ENCODE assay signal across 1 cellular context in the genomic region with DNA sequence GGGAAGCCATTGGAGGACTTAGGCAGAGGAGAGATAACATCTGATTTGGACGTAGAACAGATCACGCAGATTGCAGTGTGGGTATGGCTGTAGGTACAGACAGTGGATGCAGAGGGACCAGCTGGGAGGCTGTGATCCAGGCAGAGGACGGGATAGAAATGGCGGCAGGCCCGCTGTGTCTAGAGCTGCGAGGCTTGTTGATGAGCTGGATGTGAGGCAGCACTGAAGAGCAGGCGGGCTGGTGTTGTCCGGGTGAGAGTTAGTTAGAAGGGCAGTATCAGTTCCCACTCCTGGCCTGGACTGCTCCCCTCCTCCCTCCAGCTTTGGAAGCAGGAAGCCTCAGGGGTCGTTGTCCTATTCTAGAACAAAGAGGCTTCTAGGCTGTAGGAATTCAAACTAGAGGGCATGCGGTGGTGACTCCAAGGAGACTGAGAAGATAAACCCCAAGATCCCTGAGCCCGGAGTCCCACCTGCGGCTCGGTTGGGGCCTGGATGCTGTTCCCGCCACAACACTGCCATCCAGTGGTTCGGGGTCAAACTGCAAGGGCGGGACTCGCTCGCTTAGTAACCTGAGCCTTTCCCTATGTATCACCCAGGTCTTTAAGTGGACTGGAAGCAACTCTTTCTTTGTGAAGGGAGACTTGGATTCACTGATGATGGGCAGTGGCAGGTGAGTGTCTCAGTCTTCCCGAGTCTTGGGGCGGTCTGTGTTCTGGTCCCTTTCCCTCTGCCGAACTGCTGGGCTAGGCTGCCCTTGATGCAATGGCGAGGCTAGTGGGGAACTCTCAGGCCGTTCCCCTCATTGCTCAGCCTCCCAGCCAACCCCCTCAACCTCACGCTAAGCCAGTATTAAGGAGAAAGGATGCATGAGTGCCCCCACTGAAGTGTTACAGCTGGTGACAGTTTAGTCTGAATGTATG.
A peak's percentile ranks its signal among the peaks of the same experiment; 100 is the strongest.
TF ChIP-seq lines count a peak whose summit lies in the region.

No MANE protein-coding gene starts in this region.

TF ChIP-seq in HepG2, 621 proteins besides CTCF, POLR2A, EP300 and RAD21 (continued from another document and continues in another):
- TF ChIP-seq, protein P1, sequence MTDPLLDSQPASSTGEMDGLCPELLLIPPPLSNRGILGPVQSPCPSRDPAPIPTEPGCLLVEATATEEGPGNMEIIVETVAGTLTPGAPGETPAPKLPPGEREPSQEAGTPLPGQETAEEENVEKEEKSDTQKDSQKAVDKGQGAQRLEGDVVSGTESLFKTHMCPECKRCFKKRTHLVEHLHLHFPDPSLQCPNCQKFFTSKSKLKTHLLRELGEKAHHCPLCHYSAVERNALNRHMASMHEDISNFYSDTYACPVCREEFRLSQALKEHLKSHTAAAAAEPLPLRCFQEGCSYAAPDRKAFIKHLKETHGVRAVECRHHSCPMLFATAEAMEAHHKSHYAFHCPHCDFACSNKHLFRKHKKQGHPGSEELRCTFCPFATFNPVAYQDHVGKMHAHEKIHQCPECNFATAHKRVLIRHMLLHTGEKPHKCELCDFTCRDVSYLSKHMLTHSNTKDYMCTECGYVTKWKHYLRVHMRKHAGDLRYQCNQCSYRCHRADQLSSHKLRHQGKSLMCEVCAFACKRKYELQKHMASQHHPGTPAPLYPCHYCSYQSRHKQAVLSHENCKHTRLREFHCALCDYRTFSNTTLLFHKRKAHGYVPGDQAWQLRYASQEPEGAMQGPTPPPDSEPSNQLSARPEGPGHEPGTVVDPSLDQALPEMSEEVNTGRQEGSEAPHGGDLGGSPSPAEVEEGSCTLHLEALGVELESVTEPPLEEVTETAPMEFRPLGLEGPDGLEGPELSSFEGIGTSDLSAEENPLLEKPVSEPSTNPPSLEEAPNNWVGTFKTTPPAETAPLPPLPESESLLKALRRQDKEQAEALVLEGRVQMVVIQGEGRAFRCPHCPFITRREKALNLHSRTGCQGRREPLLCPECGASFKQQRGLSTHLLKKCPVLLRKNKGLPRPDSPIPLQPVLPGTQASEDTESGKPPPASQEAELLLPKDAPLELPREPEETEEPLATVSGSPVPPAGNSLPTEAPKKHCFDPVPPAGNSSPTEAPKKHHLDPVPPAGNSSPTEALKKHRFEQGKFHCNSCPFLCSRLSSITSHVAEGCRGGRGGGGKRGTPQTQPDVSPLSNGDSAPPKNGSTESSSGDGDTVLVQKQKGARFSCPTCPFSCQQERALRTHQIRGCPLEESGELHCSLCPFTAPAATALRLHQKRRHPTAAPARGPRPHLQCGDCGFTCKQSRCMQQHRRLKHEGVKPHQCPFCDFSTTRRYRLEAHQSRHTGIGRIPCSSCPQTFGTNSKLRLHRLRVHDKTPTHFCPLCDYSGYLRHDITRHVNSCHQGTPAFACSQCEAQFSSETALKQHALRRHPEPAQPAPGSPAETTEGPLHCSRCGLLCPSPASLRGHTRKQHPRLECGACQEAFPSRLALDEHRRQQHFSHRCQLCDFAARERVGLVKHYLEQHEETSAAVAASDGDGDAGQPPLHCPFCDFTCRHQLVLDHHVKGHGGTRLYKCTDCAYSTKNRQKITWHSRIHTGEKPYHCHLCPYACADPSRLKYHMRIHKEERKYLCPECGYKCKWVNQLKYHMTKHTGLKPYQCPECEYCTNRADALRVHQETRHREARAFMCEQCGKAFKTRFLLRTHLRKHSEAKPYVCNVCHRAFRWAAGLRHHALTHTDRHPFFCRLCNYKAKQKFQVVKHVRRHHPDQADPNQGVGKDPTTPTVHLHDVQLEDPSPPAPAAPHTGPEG (CRISPR knock-in tag; IDR thresholded peaks at IDR 0.05): no peak
- 0 out of 2 replicates have a peak, but pooled peaks have one; percentile 19 for TF ChIP-seq ZNF564 (CRISPR knock-in tag; IDR thresholded peaks at IDR 0.05)
- TF ChIP-seq ZNF337 (CRISPR knock-in tag; IDR thresholded peaks at IDR 0.05; ENCODE audit: borderline replicate concordance, low read depth): 0 out of 2 replicates have a peak, but pooled peaks have one; percentile 33
- TF ChIP-seq NFKBIZ (CRISPR knock-in tag; IDR thresholded peaks at IDR 0.05): peak; percentile 61; the same call in 1 of the 2 replicates
- no peak for TF ChIP-seq ZNF180 (CRISPR knock-in tag; IDR thresholded peaks at IDR 0.05; ENCODE audit: borderline replicate concordance, low read depth)
- TF ChIP-seq NR2F6 (IDR thresholded peaks at IDR 0.05): no peak
- TF ChIP-seq NR2F6 (CRISPR knock-in tag; IDR thresholded peaks at IDR 0.05): peak; percentile 44; the same call in 1 of the 2 replicates
- TF ChIP-seq CEBPB (IDR thresholded peaks at IDR 0.05; ENCODE audit: borderline replicate concordance, low read depth, low read length): no peak
- TF ChIP-seq NFRKB (IDR thresholded peaks at IDR 0.05): no peak
- peak; percentile 86 for TF ChIP-seq ZMYM4 (CRISPR knock-in tag; IDR thresholded peaks at IDR 0.05)
- TF ChIP-seq SPEN (CRISPR knock-in tag; IDR thresholded peaks at IDR 0.05; ENCODE audit: low read depth): peak; percentile 63
- TF ChIP-seq, protein P2, sequence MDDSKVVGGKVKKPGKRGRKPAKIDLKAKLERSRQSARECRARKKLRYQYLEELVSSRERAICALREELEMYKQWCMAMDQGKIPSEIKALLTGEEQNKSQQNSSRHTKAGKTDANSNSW (CRISPR knock-in tag; IDR thresholded peaks at IDR 0.05; ENCODE audit: borderline replicate concordance): no peak; the same call in 1 of the 2 replicates
- TF ChIP-seq BCL6 (CRISPR knock-in tag; IDR thresholded peaks at IDR 0.05): no peak; the same call in 1 of the 2 replicates
- TF ChIP-seq, protein P3, sequence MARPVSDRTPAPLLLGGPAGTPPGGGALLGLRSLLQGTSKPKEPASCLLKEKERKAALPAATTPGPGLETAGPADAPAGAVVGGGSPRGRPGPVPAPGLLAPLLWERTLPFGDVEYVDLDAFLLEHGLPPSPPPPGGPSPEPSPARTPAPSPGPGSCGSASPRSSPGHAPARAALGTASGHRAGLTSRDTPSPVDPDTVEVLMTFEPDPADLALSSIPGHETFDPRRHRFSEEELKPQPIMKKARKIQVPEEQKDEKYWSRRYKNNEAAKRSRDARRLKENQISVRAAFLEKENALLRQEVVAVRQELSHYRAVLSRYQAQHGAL (CRISPR knock-in tag; IDR thresholded peaks at IDR 0.05; ENCODE audit: not compliant biosample characterization): no peak
- TF ChIP-seq TCF7L2 (IDR thresholded peaks at IDR 0.05; ENCODE audit: low read depth, low read length): no peak
- no peak for TF ChIP-seq ZNF383 (CRISPR knock-in tag; IDR thresholded peaks at IDR 0.05; ENCODE audit: borderline replicate concordance)
- TF ChIP-seq, protein P4, sequence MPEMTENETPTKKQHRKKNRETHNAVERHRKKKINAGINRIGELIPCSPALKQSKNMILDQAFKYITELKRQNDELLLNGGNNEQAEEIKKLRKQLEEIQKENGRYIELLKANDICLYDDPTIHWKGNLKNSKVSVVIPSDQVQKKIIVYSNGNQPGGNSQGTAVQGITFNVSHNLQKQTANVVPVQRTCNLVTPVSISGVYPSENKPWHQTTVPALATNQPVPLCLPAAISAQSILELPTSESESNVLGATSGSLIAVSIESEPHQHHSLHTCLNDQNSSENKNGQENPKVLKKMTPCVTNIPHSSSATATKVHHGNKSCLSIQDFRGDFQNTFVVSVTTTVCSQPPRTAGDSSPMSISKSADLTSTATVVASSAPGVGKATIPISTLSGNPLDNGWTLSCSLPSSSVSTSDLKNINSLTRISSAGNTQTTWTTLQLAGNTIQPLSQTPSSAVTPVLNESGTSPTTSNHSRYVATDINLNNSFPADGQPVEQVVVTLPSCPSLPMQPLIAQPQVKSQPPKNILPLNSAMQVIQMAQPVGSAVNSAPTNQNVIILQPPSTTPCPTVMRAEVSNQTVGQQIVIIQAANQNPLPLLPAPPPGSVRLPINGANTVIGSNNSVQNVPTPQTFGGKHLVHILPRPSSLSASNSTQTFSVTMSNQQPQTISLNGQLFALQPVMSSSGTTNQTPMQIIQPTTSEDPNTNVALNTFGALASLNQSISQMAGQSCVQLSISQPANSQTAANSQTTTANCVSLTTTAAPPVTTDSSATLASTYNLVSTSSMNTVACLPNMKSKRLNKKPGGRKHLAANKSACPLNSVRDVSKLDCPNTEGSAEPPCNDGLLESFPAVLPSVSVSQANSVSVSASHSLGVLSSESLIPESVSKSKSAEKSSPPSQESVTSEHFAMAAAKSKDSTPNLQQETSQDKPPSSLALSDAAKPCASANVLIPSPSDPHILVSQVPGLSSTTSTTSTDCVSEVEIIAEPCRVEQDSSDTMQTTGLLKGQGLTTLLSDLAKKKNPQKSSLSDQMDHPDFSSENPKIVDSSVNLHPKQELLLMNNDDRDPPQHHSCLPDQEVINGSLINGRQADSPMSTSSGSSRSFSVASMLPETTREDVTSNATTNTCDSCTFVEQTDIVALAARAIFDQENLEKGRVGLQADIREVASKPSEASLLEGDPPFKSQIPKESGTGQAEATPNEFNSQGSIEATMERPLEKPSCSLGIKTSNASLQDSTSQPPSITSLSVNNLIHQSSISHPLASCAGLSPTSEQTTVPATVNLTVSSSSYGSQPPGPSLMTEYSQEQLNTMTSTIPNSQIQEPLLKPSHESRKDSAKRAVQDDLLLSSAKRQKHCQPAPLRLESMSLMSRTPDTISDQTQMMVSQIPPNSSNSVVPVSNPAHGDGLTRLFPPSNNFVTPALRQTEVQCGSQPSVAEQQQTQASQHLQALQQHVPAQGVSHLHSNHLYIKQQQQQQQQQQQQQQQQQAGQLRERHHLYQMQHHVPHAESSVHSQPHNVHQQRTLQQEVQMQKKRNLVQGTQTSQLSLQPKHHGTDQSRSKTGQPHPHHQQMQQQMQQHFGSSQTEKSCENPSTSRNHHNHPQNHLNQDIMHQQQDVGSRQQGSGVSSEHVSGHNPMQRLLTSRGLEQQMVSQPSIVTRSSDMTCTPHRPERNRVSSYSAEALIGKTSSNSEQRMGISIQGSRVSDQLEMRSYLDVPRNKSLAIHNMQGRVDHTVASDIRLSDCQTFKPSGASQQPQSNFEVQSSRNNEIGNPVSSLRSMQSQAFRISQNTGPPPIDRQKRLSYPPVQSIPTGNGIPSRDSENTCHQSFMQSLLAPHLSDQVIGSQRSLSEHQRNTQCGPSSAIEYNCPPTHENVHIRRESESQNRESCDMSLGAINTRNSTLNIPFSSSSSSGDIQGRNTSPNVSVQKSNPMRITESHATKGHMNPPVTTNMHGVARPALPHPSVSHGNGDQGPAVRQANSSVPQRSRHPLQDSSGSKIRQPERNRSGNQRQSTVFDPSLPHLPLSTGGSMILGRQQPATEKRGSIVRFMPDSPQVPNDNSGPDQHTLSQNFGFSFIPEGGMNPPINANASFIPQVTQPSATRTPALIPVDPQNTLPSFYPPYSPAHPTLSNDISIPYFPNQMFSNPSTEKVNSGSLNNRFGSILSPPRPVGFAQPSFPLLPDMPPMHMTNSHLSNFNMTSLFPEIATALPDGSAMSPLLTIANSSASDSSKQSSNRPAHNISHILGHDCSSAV (CRISPR knock-in tag; IDR thresholded peaks at IDR 0.05; ENCODE audit: borderline replicate concordance): no peak
- TF ChIP-seq, protein P5, sequence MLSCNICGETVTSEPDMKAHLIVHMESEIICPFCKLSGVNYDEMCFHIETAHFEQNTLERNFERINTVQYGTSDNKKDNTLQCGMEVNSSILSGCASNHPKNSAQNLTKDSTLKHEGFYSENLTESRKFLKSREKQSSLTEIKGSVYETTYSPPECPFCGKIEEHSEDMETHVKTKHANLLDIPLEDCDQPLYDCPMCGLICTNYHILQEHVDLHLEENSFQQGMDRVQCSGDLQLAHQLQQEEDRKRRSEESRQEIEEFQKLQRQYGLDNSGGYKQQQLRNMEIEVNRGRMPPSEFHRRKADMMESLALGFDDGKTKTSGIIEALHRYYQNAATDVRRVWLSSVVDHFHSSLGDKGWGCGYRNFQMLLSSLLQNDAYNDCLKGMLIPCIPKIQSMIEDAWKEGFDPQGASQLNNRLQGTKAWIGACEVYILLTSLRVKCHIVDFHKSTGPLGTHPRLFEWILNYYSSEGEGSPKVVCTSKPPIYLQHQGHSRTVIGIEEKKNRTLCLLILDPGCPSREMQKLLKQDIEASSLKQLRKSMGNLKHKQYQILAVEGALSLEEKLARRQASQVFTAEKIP (CRISPR knock-in tag; IDR thresholded peaks at IDR 0.05; ENCODE audit: borderline replicate concordance): no peak
- no peak for TF ChIP-seq ZNF253 (CRISPR knock-in tag; IDR thresholded peaks at IDR 0.05; ENCODE audit: borderline replicate concordance)
- no peak for TF ChIP-seq HNRNPH1 (optimal IDR thresholded peaks at IDR 0.05; ENCODE audit: low read depth, low read length)
- TF ChIP-seq, protein P6, sequence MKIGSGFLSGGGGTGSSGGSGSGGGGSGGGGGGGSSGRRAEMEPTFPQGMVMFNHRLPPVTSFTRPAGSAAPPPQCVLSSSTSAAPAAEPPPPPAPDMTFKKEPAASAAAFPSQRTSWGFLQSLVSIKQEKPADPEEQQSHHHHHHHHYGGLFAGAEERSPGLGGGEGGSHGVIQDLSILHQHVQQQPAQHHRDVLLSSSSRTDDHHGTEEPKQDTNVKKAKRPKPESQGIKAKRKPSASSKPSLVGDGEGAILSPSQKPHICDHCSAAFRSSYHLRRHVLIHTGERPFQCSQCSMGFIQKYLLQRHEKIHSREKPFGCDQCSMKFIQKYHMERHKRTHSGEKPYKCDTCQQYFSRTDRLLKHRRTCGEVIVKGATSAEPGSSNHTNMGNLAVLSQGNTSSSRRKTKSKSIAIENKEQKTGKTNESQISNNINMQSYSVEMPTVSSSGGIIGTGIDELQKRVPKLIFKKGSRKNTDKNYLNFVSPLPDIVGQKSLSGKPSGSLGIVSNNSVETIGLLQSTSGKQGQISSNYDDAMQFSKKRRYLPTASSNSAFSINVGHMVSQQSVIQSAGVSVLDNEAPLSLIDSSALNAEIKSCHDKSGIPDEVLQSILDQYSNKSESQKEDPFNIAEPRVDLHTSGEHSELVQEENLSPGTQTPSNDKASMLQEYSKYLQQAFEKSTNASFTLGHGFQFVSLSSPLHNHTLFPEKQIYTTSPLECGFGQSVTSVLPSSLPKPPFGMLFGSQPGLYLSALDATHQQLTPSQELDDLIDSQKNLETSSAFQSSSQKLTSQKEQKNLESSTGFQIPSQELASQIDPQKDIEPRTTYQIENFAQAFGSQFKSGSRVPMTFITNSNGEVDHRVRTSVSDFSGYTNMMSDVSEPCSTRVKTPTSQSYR (CRISPR knock-in tag; IDR thresholded peaks at IDR 0.05; ENCODE audit: borderline replicate concordance): no peak
- no peak for TF ChIP-seq ZNF816 (CRISPR knock-in tag; IDR thresholded peaks at IDR 0.05; ENCODE audit: borderline replicate concordance)
- TF ChIP-seq, protein P7, sequence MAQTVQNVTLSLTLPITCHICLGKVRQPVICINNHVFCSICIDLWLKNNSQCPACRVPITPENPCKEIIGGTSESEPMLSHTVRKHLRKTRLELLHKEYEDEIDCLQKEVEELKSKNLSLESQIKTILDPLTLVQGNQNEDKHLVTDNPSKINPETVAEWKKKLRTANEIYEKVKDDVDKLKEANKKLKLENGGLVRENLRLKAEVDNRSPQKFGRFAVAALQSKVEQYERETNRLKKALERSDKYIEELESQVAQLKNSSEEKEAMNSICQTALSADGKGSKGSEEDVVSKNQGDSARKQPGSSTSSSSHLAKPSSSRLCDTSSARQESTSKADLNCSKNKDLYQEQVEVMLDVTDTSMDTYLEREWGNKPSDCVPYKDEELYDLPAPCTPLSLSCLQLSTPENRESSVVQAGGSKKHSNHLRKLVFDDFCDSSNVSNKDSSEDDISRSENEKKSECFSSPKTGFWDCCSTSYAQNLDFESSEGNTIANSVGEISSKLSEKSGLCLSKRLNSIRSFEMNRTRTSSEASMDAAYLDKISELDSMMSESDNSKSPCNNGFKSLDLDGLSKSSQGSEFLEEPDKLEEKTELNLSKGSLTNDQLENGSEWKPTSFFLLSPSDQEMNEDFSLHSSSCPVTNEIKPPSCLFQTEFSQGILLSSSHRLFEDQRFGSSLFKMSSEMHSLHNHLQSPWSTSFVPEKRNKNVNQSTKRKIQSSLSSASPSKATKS (CRISPR knock-in tag; IDR thresholded peaks at IDR 0.05): no peak
